Comparison of ENCODE assay signal across 18 cellular contexts in the genomic region with DNA sequence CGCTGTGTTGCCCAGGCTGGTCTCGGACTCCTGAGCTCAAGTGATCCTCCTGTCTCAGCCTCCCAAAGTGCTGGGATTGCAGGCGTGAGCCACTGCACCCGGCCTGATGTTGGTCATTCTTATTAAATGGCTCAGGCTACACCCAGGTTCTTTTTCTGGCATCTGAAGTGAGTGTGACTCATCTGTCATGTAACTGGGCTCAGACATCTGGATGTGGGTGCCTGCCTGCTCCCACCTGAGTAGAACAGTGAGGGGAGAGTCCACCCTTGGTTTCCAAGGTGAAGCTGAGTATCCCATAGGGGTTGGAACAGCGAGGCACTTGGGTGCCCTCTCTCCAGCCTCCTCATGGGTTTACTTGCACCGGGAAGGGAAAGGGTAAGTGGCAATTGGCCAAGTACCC.
"Had no signal": no experiment of that assay in that cellular context is flagged by ENCODE, and none has a peak within 500 bp of the region (broad histone marks: within the 10 kb centered on the region; RNA-seq: fewer than 3 reads in every experiment).

No MANE protein-coding gene starts in this region.

- H3K4me2 ChIP-seq: hepatocyte had no signal

- H3K9ac ChIP-seq: parathyroid adenoma had no signal

- H3K79me2 ChIP-seq: hepatocyte, parathyroid adenoma had no signal

- H3K4me1 ChIP-seq: left lung, parathyroid adenoma, upper lobe of left lung had no signal

- DNase-seq: activated CD4-positive, alpha-beta T cell treated with anti-CD3 and anti-CD28 coated beads for 4 hours; activated CD8-positive, alpha-beta memory T cell treated with anti-CD3 and anti-CD28 coated beads, Interleukin-2, amount 50 U/mL, for 48 hours; activated gamma-delta T cell; activated T-cell treated with anti-CD3 and anti-CD28 coated beads, Interleukin-2, amount 50 U/mL, for 72 hours; amniotic stem cell; effector memory CD4-positive, alpha-beta T cell; islet precursor cell; left lung; naive B cell; stimulated activated CD4-positive, alpha-beta T cell treated with anti-CD3 and anti-CD28 coated beads, Interleukin-1b, Interleukin-23, amount 100 ng/mL, for 48 hours; stimulated activated naive CD8-positive, alpha-beta T cell treated with anti-CD3 and anti-CD28 coated beads, Interleukin-15, amount 100 ng/mL, for 72 hours; upper lobe of left lung had no signal

- H3K27ac Mint-ChIP-seq: activated naive CD8-positive, alpha-beta T cell; activated T-cell treated with anti-CD3 and anti-CD28 coated beads, Interleukin-2, amount 50 U/mL, for 72 hours; brain; dendritic cell treated with granulocyte-macrophage colony-stimulating factor and Interleukin-4, amounts not matched to agents 40 ng/mL and 50 ng/mL, for 4 days; stimulated activated naive CD8-positive, alpha-beta T cell treated with anti-CD3 and anti-CD28 coated beads, Interleukin-15, amount 100 ng/mL, for 72 hours; WTC11 had no signal

- H3K27me3 ChIP-seq: hepatocyte had no signal

- ATAC-seq: activated T-cell treated with anti-CD3 and anti-CD28 coated beads, Interleukin-2, amount 50 U/mL, for 72 hours; left lung; stimulated activated naive CD8-positive, alpha-beta T cell treated with anti-CD3 and anti-CD28 coated beads, Interleukin-15, amount 100 ng/mL, for 72 hours; WTC11 had no signal

- H3K9me3 Mint-ChIP-seq: activated T-cell treated with anti-CD3 and anti-CD28 coated beads, Interleukin-2, amount 50 U/mL, for 72 hours; brain; dendritic cell treated with granulocyte-macrophage colony-stimulating factor and Interleukin-4, amounts not matched to agents 40 ng/mL and 50 ng/mL, for 4 days; stimulated activated naive CD8-positive, alpha-beta T cell treated with anti-CD3 and anti-CD28 coated beads, Interleukin-15, amount 100 ng/mL, for 72 hours; WTC11 had no signal

- H3K36me3 ChIP-seq: left lung, upper lobe of left lung had no signal

- H3K36me3 Mint-ChIP-seq: activated naive CD8-positive, alpha-beta T cell; brain; naive B cell; WTC11 had no signal

- H2AFZ ChIP-seq: hepatocyte, parathyroid adenoma had no signal

- H3K27ac ChIP-seq: hepatocyte, left lung, parathyroid adenoma, upper lobe of left lung had no signal

- H3K4me3 Mint-ChIP-seq: activated naive CD8-positive, alpha-beta T cell; activated T-cell treated with anti-CD3 and anti-CD28 coated beads, Interleukin-2, amount 50 U/mL, for 72 hours; brain; dendritic cell treated with granulocyte-macrophage colony-stimulating factor and Interleukin-4, amounts not matched to agents 40 ng/mL and 50 ng/mL, for 4 days; naive B cell; stimulated activated naive CD8-positive, alpha-beta T cell treated with anti-CD3 and anti-CD28 coated beads, Interleukin-15, amount 100 ng/mL, for 72 hours; WTC11 had no signal

- H3K4me3 ChIP-seq: hepatocyte, left lung, upper lobe of left lung had no signal

- H3K9me3 ChIP-seq: left lung, upper lobe of left lung had no signal

- H3K4me1 Mint-ChIP-seq: stimulated activated naive CD8-positive, alpha-beta T cell treated with anti-CD3 and anti-CD28 coated beads, Interleukin-15, amount 100 ng/mL, for 72 hours had no signal
